In genomic region chr7:92880212-92881090, GRCh38 we compare ENCODE assay signal across 8 cellular contexts. TPM values are rescaled to one million over a fixed set of nuclear protein-coding genes. Genes with fewer than 3 reads are reported as not detected.
DNase-seq lines count a peak whose midpoint lies in the region; ATAC-seq, FAIRE-seq and TF ChIP-seq lines count a peak whose summit lies in the region.

No MANE protein-coding gene starts in this region.

- peak in 1 of 2 donors; percentile 29 for DNase-seq in stimulated activated naive CD8-positive, alpha-beta T cell treated with anti-CD3 and anti-CD28 coated beads, Interleukin-15, amount 100 ng/mL, for 72 hours
- DNase-seq in stimulated activated naive CD8-positive, alpha-beta T cell treated with anti-CD3 and anti-CD28 coated beads, Interleukin-15, Interleukin-2, amounts not matched to agents 100 U/mL and 50 U/mL, for 24 hours: no peak
- DNase-seq in fibroblast of peridontal ligament (ENCODE audit: extremely low read depth) (peak; percentile 34), small intestine (peak; percentile 5), NCI-H2196 treated with DMSO at 0.1 percent for 48 hours (lab: John Stamatoyannopoulos, UW; ENCODE audit: unreplicated experiment) (no peak)
- no peak for DNase-seq in stimulated activated CD4-positive, alpha-beta T cell treated with anti-CD3 and anti-CD28 coated beads, Interleukin-2, amount 100 ng/mL, for 24 hours
- no peak for DNase-seq in CD8-positive, alpha-beta T cell

- CTCF ChIA-PET in CD8-positive, alpha-beta T cell (lab: Charles Lee): no interaction called here

- no peaks in the 10 kb centered on the region for H3K36me3 Mint-ChIP-seq in CD8-positive, alpha-beta T cell

- POLR2A ChIA-PET in CD8-positive, alpha-beta T cell (lab: Charles Lee): no interaction called here

- H3K4me1 Mint-ChIP-seq in stimulated activated naive CD8-positive, alpha-beta T cell treated with anti-CD3 and anti-CD28 coated beads, Interleukin-15, amount 100 ng/mL, for 72 hours: peaks cover 52% of the 10 kb centered on the region
- peaks cover 22% of the 10 kb centered on the region for H3K4me1 Mint-ChIP-seq in CD8-positive, alpha-beta T cell (ENCODE audit: low read depth)

- peaks cover 32 to 39% of the 10 kb centered on the region in 2 donors for H3K9me3 Mint-ChIP-seq in stimulated activated naive CD8-positive, alpha-beta T cell treated with anti-CD3 and anti-CD28 coated beads, Interleukin-15, amount 100 ng/mL, for 72 hours
- H3K9me3 Mint-ChIP-seq in CD8-positive, alpha-beta T cell: peaks cover 17% of the 10 kb centered on the region

- H3K9ac ChIP-seq in OCI-LY3 (ENCODE audit: low read length): no peak overlapping the region

- peak overlapping the region in 1 of 2 donors; percentile 33 for H3K4me3 Mint-ChIP-seq in stimulated activated naive CD8-positive, alpha-beta T cell treated with anti-CD3 and anti-CD28 coated beads, Interleukin-15, amount 100 ng/mL, for 72 hours
- H3K4me3 Mint-ChIP-seq in CD8-positive, alpha-beta T cell: no peak overlapping the region

- no peaks in the 10 kb centered on the region for H3K27me3 ChIP-seq in OCI-LY3 (ENCODE audit: low read depth, low read length)
- no peaks in the 10 kb centered on the region for H3K27me3 ChIP-seq in small intestine (ENCODE audit: control insufficient read depth in 2 of 2, insufficient read depth in 2 of 2, low read length in 2 of 2)
- no peaks in the 10 kb centered on the region for H3K27me3 ChIP-seq in CD8-positive, alpha-beta T cell (ENCODE audit: insufficient read depth, low read length)

- H3K27ac ChIP-seq in OCI-LY3 (ENCODE audit: low read length): no peak overlapping the region
- no peak overlapping the region for H3K27ac ChIP-seq in small intestine (ENCODE audit: low read depth in 1 of 2, low read length in 1 of 2)
- no peak overlapping the region for H3K27ac ChIP-seq in CD8-positive, alpha-beta T cell (ENCODE audit: low read depth, low read length)

- WGBS in small intestine, 3 donors: 89 to 97% (median 90%) methylated on average over 2 of the region's 2 CpGs

- H3K4me3 ChIP-seq in OCI-LY3 (ENCODE audit: low read length) (no peak overlapping the region), small intestine (ENCODE audit: low read depth in 1 of 2, low read length in 2 of 2) (no peak overlapping the region)
- no peak overlapping the region for H3K4me3 ChIP-seq in CD8-positive, alpha-beta T cell (ENCODE audit: low read depth, low read length)

- H2AFZ ChIP-seq in OCI-LY3 (ENCODE audit: low read depth, low read length): no peak overlapping the region

- H3K36me3 ChIP-seq in OCI-LY3 (replicated peaks; ENCODE audit: low read depth, low read length) (peaks cover 4% of the 10 kb centered on the region), small intestine (ENCODE audit: control insufficient read depth in 2 of 2, insufficient read depth in 2 of 2, low read length in 2 of 2) (no peaks in the 10 kb centered on the region)
- H3K36me3 ChIP-seq in CD8-positive, alpha-beta T cell (ENCODE audit: insufficient read depth, low read length): no peaks in the 10 kb centered on the region

- no peaks in the 10 kb centered on the region for H4K20me1 ChIP-seq in OCI-LY3 (ENCODE audit: insufficient read depth, low read length)

- ATAC-seq in stimulated activated naive CD8-positive, alpha-beta T cell treated with anti-CD3 and anti-CD28 coated beads, Interleukin-15, amount 100 ng/mL, for 72 hours: peak; percentile 51
- no peak for ATAC-seq in stimulated activated naive CD8-positive, alpha-beta T cell treated with anti-CD3 and anti-CD28 coated beads, Interleukin-15, Interleukin-2, amounts not matched to agents 100 U/mL and 50 U/mL, for 24 hours
- no peak for ATAC-seq in CD8-positive, alpha-beta T cell

- H3K9me3 ChIP-seq in OCI-LY3 (ENCODE audit: insufficient read depth, low read length): peaks cover 2% of the 10 kb centered on the region; the same call in 1 of the 2 replicates
- H3K9me3 ChIP-seq in small intestine (ENCODE audit: control insufficient read depth, low read depth): no peaks in the 10 kb centered on the region
- peaks cover 6% of the 10 kb centered on the region for H3K9me3 ChIP-seq in CD8-positive, alpha-beta T cell (ENCODE audit: low read length)

- FAIRE-seq in small intestine (lab: Jason Lieb, UNC): no peak

- intact Hi-C loops in CD8-positive, alpha-beta T cell (cut with DNase I, micrococcal nuclease): no loop called here

- peaks cover 39% of the 10 kb centered on the region for H3K27me3 Mint-ChIP-seq in stimulated activated naive CD8-positive, alpha-beta T cell treated with anti-CD3 and anti-CD28 coated beads, Interleukin-15, amount 100 ng/mL, for 72 hours
- H3K27me3 Mint-ChIP-seq in CD8-positive, alpha-beta T cell (ENCODE audit: low read depth): no peaks in the 10 kb centered on the region

- peaks cover 26% of the 10 kb centered on the region for H3K4me1 ChIP-seq in OCI-LY3 (ENCODE audit: low read length)
- no peaks in the 10 kb centered on the region for H3K4me1 ChIP-seq in small intestine (ENCODE audit: control insufficient read depth in 2 of 2, insufficient read depth in 1 of 2, low read depth in 1 of 2, low read length in 1 of 2)
- H3K4me1 ChIP-seq in CD8-positive, alpha-beta T cell (ENCODE audit: insufficient read depth, low read length): peaks cover 13% of the 10 kb centered on the region

- no peaks in the 10 kb centered on the region for H3K79me2 ChIP-seq in OCI-LY3 (ENCODE audit: low read length)

- TF ChIP-seq CTCF in OCI-LY3 (IDR thresholded peaks at IDR 0.05; ENCODE audit: low read depth, low read length): peak; percentile 39
- no peak for TF ChIP-seq CTCF in CD8-positive, alpha-beta T cell (IDR thresholded peaks at IDR 0.05)

- no peak overlapping the region for H3K4me2 ChIP-seq in OCI-LY3 (ENCODE audit: low read length)

- no peak overlapping the region for H3K27ac Mint-ChIP-seq in stimulated activated naive CD8-positive, alpha-beta T cell treated with anti-CD3 and anti-CD28 coated beads, Interleukin-15, amount 100 ng/mL, for 72 hours
- no peak overlapping the region for H3K27ac Mint-ChIP-seq in CD8-positive, alpha-beta T cell

RNA-seq across cellular contexts. Expression of gene CDK6, which starts 44.1 kb away (rescaled TPM):
- polyA plus RNA-seq in small intestine: 10 to 100 TPM in 1 of 3 donors, 1 to 10 TPM in 2; 1.6 to 14.2 (median 2.0) TPM
- 10 to 100 TPM; 15.9 to 16.7 TPM for total RNA-seq in CD8-positive, alpha-beta T cell

Comparison
In these comparisons a context has a peak if more than half of its experiments do, and no peak if none do; other contexts are left out.
1. DNase-seq: peak in fibroblast of peridontal ligament (single experiment) and small intestine (single experiment); none in stimulated activated naive CD8-positive, alpha-beta T cell treated with anti-CD3 and anti-CD28 coated beads, Interleukin-15, Interleukin-2, amounts not matched to agents 100 U/mL and 50 U/mL, for 24 hours (single experiment), stimulated activated CD4-positive, alpha-beta T cell treated with anti-CD3 and anti-CD28 coated beads, Interleukin-2, amount 100 ng/mL, for 24 hours (0 of 2), CD8-positive, alpha-beta T cell (0 of 7) and NCI-H2196 treated with DMSO at 0.1 percent for 48 hours (single experiment).